In the genomic region with DNA sequence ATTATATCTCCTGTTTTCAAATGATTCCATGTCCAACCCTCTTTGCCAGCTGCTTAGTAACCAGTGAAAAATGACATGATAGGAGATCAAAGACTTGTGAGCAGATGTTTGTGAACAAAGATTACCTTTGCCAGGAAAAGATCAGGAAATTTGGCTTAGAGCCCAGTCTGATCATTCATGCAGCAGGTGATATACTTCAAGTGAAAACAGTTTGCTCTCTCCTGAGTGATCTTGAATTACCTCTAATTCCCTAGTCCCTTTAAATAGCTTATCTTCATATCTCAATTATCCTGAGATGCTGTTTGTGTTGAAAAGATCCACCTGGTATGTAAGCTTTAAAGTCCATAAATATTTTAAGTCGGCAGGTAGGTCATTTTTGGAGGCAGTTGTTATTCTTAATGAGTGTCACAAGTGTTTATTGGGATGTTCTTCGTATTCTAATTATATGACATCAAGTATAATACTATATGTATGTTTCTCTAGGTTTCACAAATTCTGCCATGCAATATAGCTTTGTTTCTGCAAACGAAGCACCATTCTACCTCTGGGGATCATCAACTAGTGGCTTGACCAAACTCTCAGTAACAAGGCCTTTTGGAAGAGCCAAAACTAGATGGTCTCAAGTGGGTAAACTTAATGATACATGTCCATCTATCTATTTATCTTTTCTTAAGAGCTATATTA, we compare ENCODE assay signal across 1 cellular context.
TF ChIP-seq lines count a peak whose summit lies in the region.

No MANE protein-coding gene starts in this region.

TF ChIP-seq in HepG2, 621 proteins besides CTCF, POLR2A, EP300 and RAD21 (continued from another document and continues in another):
- TF ChIP-seq ZNF264 (CRISPR knock-in tag; IDR thresholded peaks at IDR 0.05) (peak; percentile 58; the same call in 1 of the 2 replicates), CSRNP1 (CRISPR knock-in tag; IDR thresholded peaks at IDR 0.05) (no peak), CHD4 (IDR thresholded peaks at IDR 0.05; ENCODE audit: borderline replicate concordance, low read length) (peak; percentile 42; the same call in 1 of the 2 replicates), ZNF407 (CRISPR knock-in tag; IDR thresholded peaks at IDR 0.05; ENCODE audit: not compliant biosample characterization) (no peak), BRF2 (CRISPR knock-in tag; IDR thresholded peaks at IDR 0.05) (no peak), NBN (conservative IDR thresholded peaks at IDR 0.05) (no peak), IRF2 (CRISPR knock-in tag; IDR thresholded peaks at IDR 0.05) (peak; percentile 92), AGO2 (optimal IDR thresholded peaks at IDR 0.05; ENCODE audit: low read depth, low read length) (no peak), ZNF501 (CRISPR knock-in tag; IDR thresholded peaks at IDR 0.05) (no peak), KDM1A (CRISPR knock-in tag; IDR thresholded peaks at IDR 0.05) (peak; percentile 47; the same call in 1 of the 2 replicates), HNF4A (CRISPR knock-in tag; IDR thresholded peaks at IDR 0.05) (peak; percentile 92), SMAD3 (CRISPR knock-in tag; IDR thresholded peaks at IDR 0.05) (peak; percentile 81; the same call in 1 of the 2 replicates), SNRNP70 (IDR thresholded peaks at IDR 0.05; ENCODE audit: low read depth, low read length) (no peak), ZNF280B (CRISPR knock-in tag; IDR thresholded peaks at IDR 0.05; ENCODE audit: borderline replicate concordance) (no peak), FOSL2 (CRISPR knock-in tag; IDR thresholded peaks at IDR 0.05) (peak; percentile 95), TOPORS (CRISPR knock-in tag; IDR thresholded peaks at IDR 0.05) (no peak), THAP11 (CRISPR knock-in tag; IDR thresholded peaks at IDR 0.05) (peak; percentile 84), SP4 (CRISPR knock-in tag; IDR thresholded peaks at IDR 0.05) (no peak), HDAC2 (CRISPR knock-in tag; IDR thresholded peaks at IDR 0.05) (peak; percentile 94), ZMYM3 (CRISPR knock-in tag; IDR thresholded peaks at IDR 0.05) (no peak), TRIM24 (CRISPR knock-in tag; IDR thresholded peaks at IDR 0.05) (no peak), PBX3 (CRISPR knock-in tag; IDR thresholded peaks at IDR 0.05; ENCODE audit: borderline replicate concordance) (no peak), ZNF503 (CRISPR knock-in tag; IDR thresholded peaks at IDR 0.05) (peak; percentile 97)
- TF ChIP-seq, protein P1, sequence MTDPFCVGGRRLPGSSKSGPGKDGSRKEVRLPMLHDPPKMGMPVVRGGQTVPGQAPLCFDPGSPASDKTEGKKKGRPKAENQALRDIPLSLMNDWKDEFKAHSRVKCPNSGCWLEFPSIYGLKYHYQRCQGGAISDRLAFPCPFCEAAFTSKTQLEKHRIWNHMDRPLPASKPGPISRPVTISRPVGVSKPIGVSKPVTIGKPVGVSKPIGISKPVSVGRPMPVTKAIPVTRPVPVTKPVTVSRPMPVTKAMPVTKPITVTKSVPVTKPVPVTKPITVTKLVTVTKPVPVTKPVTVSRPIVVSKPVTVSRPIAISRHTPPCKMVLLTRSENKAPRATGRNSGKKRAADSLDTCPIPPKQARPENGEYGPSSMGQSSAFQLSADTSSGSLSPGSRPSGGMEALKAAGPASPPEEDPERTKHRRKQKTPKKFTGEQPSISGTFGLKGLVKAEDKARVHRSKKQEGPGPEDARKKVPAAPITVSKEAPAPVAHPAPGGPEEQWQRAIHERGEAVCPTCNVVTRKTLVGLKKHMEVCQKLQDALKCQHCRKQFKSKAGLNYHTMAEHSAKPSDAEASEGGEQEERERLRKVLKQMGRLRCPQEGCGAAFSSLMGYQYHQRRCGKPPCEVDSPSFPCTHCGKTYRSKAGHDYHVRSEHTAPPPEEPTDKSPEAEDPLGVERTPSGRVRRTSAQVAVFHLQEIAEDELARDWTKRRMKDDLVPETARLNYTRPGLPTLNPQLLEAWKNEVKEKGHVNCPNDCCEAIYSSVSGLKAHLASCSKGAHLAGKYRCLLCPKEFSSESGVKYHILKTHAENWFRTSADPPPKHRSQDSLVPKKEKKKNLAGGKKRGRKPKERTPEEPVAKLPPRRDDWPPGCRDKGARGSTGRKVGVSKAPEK (CRISPR knock-in tag; IDR thresholded peaks at IDR 0.05; ENCODE audit: borderline replicate concordance): no peak
- TF ChIP-seq, protein P2, sequence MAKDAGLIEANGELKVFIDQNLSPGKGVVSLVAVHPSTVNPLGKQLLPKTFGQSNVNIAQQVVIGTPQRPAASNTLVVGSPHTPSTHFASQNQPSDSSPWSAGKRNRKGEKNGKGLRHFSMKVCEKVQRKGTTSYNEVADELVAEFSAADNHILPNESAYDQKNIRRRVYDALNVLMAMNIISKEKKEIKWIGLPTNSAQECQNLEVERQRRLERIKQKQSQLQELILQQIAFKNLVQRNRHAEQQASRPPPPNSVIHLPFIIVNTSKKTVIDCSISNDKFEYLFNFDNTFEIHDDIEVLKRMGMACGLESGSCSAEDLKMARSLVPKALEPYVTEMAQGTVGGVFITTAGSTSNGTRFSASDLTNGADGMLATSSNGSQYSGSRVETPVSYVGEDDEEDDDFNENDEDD (CRISPR knock-in tag; IDR thresholded peaks at IDR 0.05; ENCODE audit: borderline replicate concordance): no peak
- TF ChIP-seq, protein P3, sequence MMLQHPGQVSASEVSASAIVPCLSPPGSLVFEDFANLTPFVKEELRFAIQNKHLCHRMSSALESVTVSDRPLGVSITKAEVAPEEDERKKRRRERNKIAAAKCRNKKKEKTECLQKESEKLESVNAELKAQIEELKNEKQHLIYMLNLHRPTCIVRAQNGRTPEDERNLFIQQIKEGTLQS (CRISPR knock-in tag; IDR thresholded peaks at IDR 0.05): peak; percentile 54; the same call in 1 of the 2 replicates
- TF ChIP-seq, protein P4, sequence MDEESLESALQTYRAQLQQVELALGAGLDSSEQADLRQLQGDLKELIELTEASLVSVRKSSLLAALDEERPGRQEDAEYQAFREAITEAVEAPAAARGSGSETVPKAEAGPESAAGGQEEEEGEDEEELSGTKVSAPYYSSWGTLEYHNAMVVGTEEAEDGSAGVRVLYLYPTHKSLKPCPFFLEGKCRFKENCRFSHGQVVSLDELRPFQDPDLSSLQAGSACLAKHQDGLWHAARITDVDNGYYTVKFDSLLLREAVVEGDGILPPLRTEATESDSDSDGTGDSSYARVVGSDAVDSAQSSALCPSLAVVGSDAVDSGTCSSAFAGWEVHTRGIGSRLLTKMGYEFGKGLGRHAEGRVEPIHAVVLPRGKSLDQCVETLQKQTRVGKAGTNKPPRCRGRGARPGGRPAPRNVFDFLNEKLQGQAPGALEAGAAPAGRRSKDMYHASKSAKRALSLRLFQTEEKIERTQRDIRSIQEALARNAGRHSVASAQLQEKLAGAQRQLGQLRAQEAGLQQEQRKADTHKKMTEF (CRISPR knock-in tag; IDR thresholded peaks at IDR 0.05): peak; percentile 98
